8 cellular contexts compared by ENCODE assay signal in the genomic region with DNA sequence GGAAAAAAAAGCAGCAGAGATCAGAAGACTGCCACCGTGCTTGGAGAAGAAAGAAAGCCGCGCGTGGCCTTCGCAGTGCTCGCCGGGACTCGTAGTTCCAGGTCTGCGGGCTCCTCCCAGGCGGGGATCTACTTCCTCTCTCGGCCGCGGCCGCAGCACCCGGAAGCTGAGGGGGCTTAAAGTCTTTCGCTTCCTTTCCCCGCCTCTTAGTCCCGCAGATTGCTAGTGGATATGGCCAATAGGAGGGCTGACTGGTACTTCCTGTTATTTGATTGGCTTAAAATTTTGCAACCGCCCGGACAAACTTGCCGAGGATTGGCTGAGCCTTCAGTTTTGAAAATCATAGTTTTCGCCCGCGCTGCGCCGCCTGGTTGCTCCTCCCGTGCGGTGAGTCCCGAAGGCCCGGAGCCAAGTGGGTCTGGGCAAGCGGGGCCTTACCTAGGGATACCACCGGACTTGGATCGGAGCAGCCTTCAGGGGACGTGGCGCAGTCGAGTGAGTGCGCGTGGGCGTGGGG.
DNase-seq lines count a peak whose midpoint lies in the region; ATAC-seq, FAIRE-seq and TF ChIP-seq lines count a peak whose summit lies in the region.

TSS of gene INCENP (plus strand) at position 343 of the 517 bp plus-strand sequence. CDS start 4,151 bp downstream, outside the sequence.

- TF ChIP-seq CTCF in AG09319 (IDR thresholded peaks at IDR 0.05; ENCODE audit: low read depth, low read length) = no peak

- FAIRE-seq in islet of Langerhans (lab: Jason Lieb, UNC) = peak; percentile 97

- peak; percentile 94 for ATAC-seq in GM19025 (IDR thresholded peaks at IDR 0.05; ENCODE audit: low read depth, unreplicated experiment)
- ATAC-seq in HG03342 (IDR thresholded peaks at IDR 0.05; ENCODE audit: unreplicated experiment) = peak; percentile 97

- peak; percentile 92 for DNase-seq in AG09319 (ENCODE audit: extremely low read depth, low read depth)
- peak; percentile 99 for DNase-seq in NCI-H446 (lab: John Stamatoyannopoulos, UW)
- DNase-seq in activated CD4-positive, CD25-positive, alpha-beta regulatory T cell treated with anti-CD3 and anti-CD28 coated beads, Interleukin-2, amount 50 U/mL, for 16 hours (ENCODE audit: low read depth, low spot score) = peak; percentile 91
- peak; percentile 100 for DNase-seq in cerebellar cortex (ENCODE audit: low spot score)
- peak; percentile 91 for DNase-seq in stimulated activated CD4-positive, alpha-beta T cell treated with anti-CD3 and anti-CD28 coated beads, Interleukin-12 subunit alpha, Interleukin-12 subunit beta, amount 100 ng/mL, for 4 hours

Comparison
In these comparisons a context has a peak if more than half of its experiments do, and no peak if none do; other contexts are left out.
1. Peak in every context shown above with its lines: DNase-seq and ATAC-seq.